ENCODE assay signal across 8 cellular contexts in the genomic region with DNA sequence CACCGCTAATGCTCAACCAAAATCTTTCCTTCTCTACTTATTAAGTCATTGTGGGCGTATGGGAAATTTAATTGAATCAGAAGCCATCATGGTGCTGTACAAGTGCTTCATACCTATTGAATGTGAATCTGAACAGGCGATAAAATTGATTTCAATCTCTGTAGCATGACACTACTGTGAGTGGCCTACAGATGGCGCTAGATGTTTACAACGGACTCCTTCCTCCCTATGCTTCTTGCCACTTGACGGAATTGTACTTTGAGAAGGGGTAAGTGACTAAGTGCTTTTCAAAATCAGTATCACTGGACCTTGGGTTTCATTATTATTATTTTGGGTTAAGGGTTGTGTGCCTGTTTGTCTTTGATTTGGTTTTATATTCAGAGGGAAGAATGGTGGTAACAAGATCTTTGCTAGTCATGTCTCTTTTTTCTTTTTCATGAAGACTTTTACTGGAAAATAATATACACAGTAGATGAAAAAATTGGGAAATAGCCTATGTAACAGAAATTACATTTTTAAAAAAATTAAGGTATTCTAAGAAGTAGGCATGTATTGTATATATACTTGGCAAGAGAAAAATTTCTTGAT. TPM values are rescaled to one million over a fixed set of nuclear protein-coding genes. Genes with fewer than 3 reads are reported as not detected.
DNase-seq lines count a peak whose midpoint lies in the region; ATAC-seq and TF ChIP-seq lines count a peak whose summit lies in the region.

No MANE protein-coding gene starts in this region.

- H3K4me3 ChIP-seq in coronary artery, result no peak overlapping the region
- H3K4me3 ChIP-seq in lower lobe of right lung, result no peak overlapping the region

- H3K27me3 ChIP-seq in lower lobe of right lung (ENCODE audit: low read depth), result no peaks in the 10 kb centered on the region

- peak; percentile 22 for DNase-seq in 8988T
- peak; percentile 19 for DNase-seq in NCI-H524 treated with DMSO at 0.1 percent for 48 hours (lab: John Stamatoyannopoulos, UW)
- peak; percentile 43 to 64 for DNase-seq in activated CD4-positive, alpha-beta T cell treated with anti-CD3 and anti-CD28 coated beads for 4 hours
- no peak for DNase-seq in coronary artery (ENCODE audit: low spot score)
- no peak for DNase-seq in lower lobe of right lung
- DNase-seq in stimulated activated CD8-positive, alpha-beta memory T cell treated with anti-CD3 and anti-CD28 coated beads, Interleukin-15, amount 100 ng/mL, for 48 hours (ENCODE audit: low read depth in 2 of 2), result peak; percentile 27 to 40

- H3K36me3 ChIP-seq in lower lobe of right lung, result peaks cover 14% of the 10 kb centered on the region

- peak; percentile 73 for ATAC-seq in GM18502 (IDR thresholded peaks at IDR 0.05; ENCODE audit: poor library complexity, unreplicated experiment)
- peak; percentile 79 for ATAC-seq in HG03378 (IDR thresholded peaks at IDR 0.05; ENCODE audit: unreplicated experiment)
- ATAC-seq in lower lobe of right lung, result peak; percentile 87 to 89

- H3K4me1 ChIP-seq in lower lobe of right lung, result no peaks in the 10 kb centered on the region

- no peaks in the 10 kb centered on the region for H3K9me3 ChIP-seq in lower lobe of right lung

- TF ChIP-seq CTCF in coronary artery (IDR thresholded peaks at IDR 0.05) (peak; percentile 78), lower lobe of right lung (IDR thresholded peaks at IDR 0.05) (peak; percentile 91)

- H3K27ac ChIP-seq in coronary artery (no peak overlapping the region), lower lobe of right lung (no peak overlapping the region)

- intact Hi-C loops in lower lobe of right lung (cut with DNase I), result no loop called here

RNA-seq across cellular contexts. Expression of gene ACP3, which starts 35.4 kb away (rescaled TPM):
- total RNA-seq in lower lobe of right lung, result 19.9 TPM

Comparison
In these comparisons a context has a peak if more than half of its experiments do, and no peak if none do; other contexts are left out.
1. DNase-seq: peak in 8988T (single experiment), NCI-H524 treated with DMSO at 0.1 percent for 48 hours (single experiment), activated CD4-positive, alpha-beta T cell treated with anti-CD3 and anti-CD28 coated beads for 4 hours (2 of 2) and stimulated activated CD8-positive, alpha-beta memory T cell treated with anti-CD3 and anti-CD28 coated beads, Interleukin-15, amount 100 ng/mL, for 48 hours (2 of 2); none in coronary artery (single experiment) and lower lobe of right lung (single experiment).
2. Peak in every context shown above with its lines, with median percentiles within 50 percentile points of each other: ATAC-seq.